Comparison of ENCODE assay signal across 2 cellular contexts in the genomic region with DNA sequence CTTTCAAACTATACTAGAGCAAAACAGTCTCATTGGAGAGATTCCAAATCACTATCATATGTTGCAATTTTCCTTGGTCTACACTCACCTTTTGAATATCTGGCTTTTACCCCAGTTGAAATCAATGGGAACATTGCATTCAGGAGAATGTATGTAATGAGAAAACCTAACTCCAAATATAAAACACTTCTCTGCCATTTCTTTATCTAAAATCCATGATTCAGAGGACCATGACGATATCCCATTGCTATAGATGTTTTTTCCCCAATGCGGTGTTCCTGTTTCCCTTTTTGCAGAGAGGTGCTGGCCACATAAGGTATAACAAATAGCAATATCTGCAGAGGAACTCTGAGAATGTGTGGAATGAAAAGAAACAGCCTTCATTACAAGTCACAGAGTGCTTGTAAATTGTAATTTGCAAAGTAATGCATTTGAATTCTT.
TF ChIP-seq lines count a peak whose summit lies in the region.

No MANE protein-coding gene starts in this region.

TF ChIP-seq in GM23338, 12 proteins besides CTCF, POLR2A, EP300 and RAD21:
- TF ChIP-seq EZH2phosphoT487 (IDR thresholded peaks at IDR 0.05; ENCODE audit: unreplicated experiment) (no peak), ZNF114 (CRISPR knock-in tag; IDR thresholded peaks at IDR 0.05) (no peak), ZNF331 (CRISPR knock-in tag; IDR thresholded peaks at IDR 0.05; ENCODE audit: low read depth) (no peak), POLR2AphosphoS5 (IDR thresholded peaks at IDR 0.05; ENCODE audit: low read depth) (no peak), CREB1 (CRISPR knock-in tag; IDR thresholded peaks at IDR 0.05; ENCODE audit: low read depth) (no peak)
- TF ChIP-seq, protein P1, sequence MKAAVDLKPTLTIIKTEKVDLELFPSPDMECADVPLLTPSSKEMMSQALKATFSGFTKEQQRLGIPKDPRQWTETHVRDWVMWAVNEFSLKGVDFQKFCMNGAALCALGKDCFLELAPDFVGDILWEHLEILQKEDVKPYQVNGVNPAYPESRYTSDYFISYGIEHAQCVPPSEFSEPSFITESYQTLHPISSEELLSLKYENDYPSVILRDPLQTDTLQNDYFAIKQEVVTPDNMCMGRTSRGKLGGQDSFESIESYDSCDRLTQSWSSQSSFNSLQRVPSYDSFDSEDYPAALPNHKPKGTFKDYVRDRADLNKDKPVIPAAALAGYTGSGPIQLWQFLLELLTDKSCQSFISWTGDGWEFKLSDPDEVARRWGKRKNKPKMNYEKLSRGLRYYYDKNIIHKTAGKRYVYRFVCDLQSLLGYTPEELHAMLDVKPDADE (IDR thresholded peaks at IDR 0.05): no peak

TF ChIP-seq in endothelial cell of umbilical vein, 7 proteins besides CTCF, POLR2A, EP300 and RAD21:
- TF ChIP-seq MYC (IDR thresholded peaks at IDR 0.05; ENCODE audit: low read depth, low read length) (no peak), POLR2AphosphoS5 (IDR thresholded peaks at IDR 0.05; ENCODE audit: insufficient read depth, low read depth, low read length) (no peak), FOS (IDR thresholded peaks at IDR 0.05; ENCODE audit: borderline replicate concordance, insufficient read depth, low read length) (no peak), GATA2 (IDR thresholded peaks at IDR 0.05; ENCODE audit: insufficient read depth, insufficient read length, low read depth, low read length) (no peak), EZH2 (IDR thresholded peaks at IDR 0.05; ENCODE audit: borderline replicate concordance, low read depth, low read length, severe bottlenecking) (no peak)
- TF ChIP-seq, protein P2, sequence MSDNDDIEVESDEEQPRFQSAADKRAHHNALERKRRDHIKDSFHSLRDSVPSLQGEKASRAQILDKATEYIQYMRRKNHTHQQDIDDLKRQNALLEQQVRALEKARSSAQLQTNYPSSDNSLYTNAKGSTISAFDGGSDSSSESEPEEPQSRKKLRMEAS (IDR thresholded peaks at IDR 0.05; ENCODE audit: insufficient read depth, insufficient read length): no peak
